In the genomic region with DNA sequence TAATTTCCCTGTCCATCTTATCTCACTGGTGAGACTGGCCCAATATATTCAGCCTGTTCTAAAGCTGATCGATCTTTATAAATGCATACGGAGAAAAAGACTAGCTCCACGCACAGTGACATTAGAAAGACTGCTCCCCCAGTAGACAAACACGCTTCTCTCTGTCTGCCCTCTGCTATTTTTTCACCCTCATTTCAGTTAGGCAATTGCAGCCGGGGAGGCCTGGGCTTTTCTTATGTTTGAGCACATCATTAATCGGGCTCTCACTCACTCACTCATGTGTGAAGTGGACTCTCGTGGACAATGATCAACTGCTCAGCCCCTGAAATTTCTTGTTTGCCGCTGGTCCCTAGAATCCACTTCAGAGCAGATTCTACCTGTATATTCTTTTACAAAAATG, we compare ENCODE assay signal across 33 cellular contexts.
DNase-seq lines count a peak whose midpoint lies in the region; ATAC-seq and TF ChIP-seq lines count a peak whose summit lies in the region.
"Had no signal": no experiment of that assay in that cellular context is flagged by ENCODE, and none has a peak within 500 bp of the region (broad histone marks: within the 10 kb centered on the region; RNA-seq: fewer than 3 reads in every experiment).

No MANE protein-coding gene starts in this region.

- no peaks in the 10 kb centered on the region for H3K4me1 ChIP-seq in SJCRH30
- H3K4me1 ChIP-seq: A549, adrenal gland, left ventricle myocardium inferior, parathyroid adenoma, Peyer's patch, right lobe of liver, SJSA1, vagina had no signal

- H3K27me3 Mint-ChIP-seq in Calu3 (ENCODE audit: unreplicated experiment) = no peaks in the 10 kb centered on the region
- H3K27me3 Mint-ChIP-seq: naive thymus-derived CD8-positive, alpha-beta T cell had no signal

- H3K4me3 ChIP-seq in SJCRH30 = no peak overlapping the region
- H3K4me3 ChIP-seq: A549, adrenal gland, left ventricle myocardium inferior, Peyer's patch, right lobe of liver, SJSA1, thoracic aorta, vagina had no signal

- no peaks in the 10 kb centered on the region for H3K36me3 Mint-ChIP-seq in Calu3 (ENCODE audit: insufficient read depth, unreplicated experiment)
- H3K36me3 Mint-ChIP-seq: CD8-positive, alpha-beta T cell had no signal

- H3K27ac ChIP-seq in SJCRH30 = no peak overlapping the region
- H3K27ac ChIP-seq: A549, adrenal gland, brain microvascular endothelial cell, left ventricle myocardium inferior, parathyroid adenoma, Peyer's patch, right lobe of liver, SJSA1, thoracic aorta, vagina had no signal

- H3K9me3 ChIP-seq in SJCRH30 (replicated peaks) = no peaks in the 10 kb centered on the region
- H3K9me3 ChIP-seq: A549, adrenal gland, left ventricle myocardium inferior, Peyer's patch, right lobe of liver, SJSA1, thoracic aorta, vagina had no signal

- H3K4me1 Mint-ChIP-seq in Calu3 (ENCODE audit: low read depth, unreplicated experiment) = no peaks in the 10 kb centered on the region
- H3K4me1 Mint-ChIP-seq: naive thymus-derived CD8-positive, alpha-beta T cell had no signal

- no peaks in the 10 kb centered on the region for H3K9me3 Mint-ChIP-seq in Calu3 (ENCODE audit: low read depth, unreplicated experiment)

- no peak for ATAC-seq in activated CD4-positive, CD25-positive, alpha-beta regulatory T cell treated with anti-CD3 and anti-CD28 coated beads, Interleukin-2, amount 50 U/mL, for 24 hours
- ATAC-seq: A549; CD8-positive, alpha-beta T cell; naive thymus-derived CD8-positive, alpha-beta T cell; right lobe of liver had no signal

- no peak for TF ChIP-seq CTCF in Calu3 (IDR thresholded peaks at IDR 0.05; ENCODE audit: unreplicated experiment)

- CTCF ChIA-PET in Calu3 (lab: Charles Lee) = interaction anchor here (0.6 kb wide), 2 partner anchors 296 to 369 kb away, joined by 4 to 6 read pairs; no protein-coding TSS in a partner anchor

- intact Hi-C loops in Calu3 (cut with micrococcal nuclease; ENCODE audit: unreplicated experiment) = no loop called here

- H3K27me3 ChIP-seq in SJCRH30 = no peaks in the 10 kb centered on the region
- H3K27me3 ChIP-seq: adrenal gland, brain microvascular endothelial cell, Peyer's patch, right lobe of liver, SJSA1, vagina had no signal

- no peaks in the 10 kb centered on the region for H3K36me3 ChIP-seq in SJCRH30
- H3K36me3 ChIP-seq: adrenal gland, brain microvascular endothelial cell, left ventricle myocardium inferior, Peyer's patch, right lobe of liver, SJSA1, thoracic aorta, vagina had no signal

- no TSS peak for BruUV-seq in Calu3 (replicated peaks; lab: Mats Ljungman, UMichigan)

- no peak overlapping the region for H3K27ac Mint-ChIP-seq in Calu3 (ENCODE audit: unreplicated experiment)
- H3K27ac Mint-ChIP-seq: CD8-positive, alpha-beta T cell; naive thymus-derived CD8-positive, alpha-beta T cell had no signal

- peak; percentile 74 for DNase-seq in DMS53 (lab: John Stamatoyannopoulos, UW)
- DNase-seq in NCI-H1436 (lab: John Stamatoyannopoulos, UW) = peak; percentile 33
- peak; percentile 56 for DNase-seq in NCI-H510A (lab: John Stamatoyannopoulos, UW)
- peak; percentile 79 for DNase-seq in left kidney (ENCODE audit: low read depth, low spot score)
- no peak for DNase-seq in activated gamma-delta T cell (lab: John Stamatoyannopoulos, UW)
- no peak for DNase-seq in Calu3
- DNase-seq in SJCRH30 = no peak
- DNase-seq: activated CD4-positive, alpha-beta T cell treated with anti-CD3 and anti-CD28 coated beads for 1 hour; activated T-cell treated with anti-CD3 and anti-CD28 coated beads, Interleukin-2, amount 50 U/mL, for 1 hour; adrenal gland; brain microvascular endothelial cell; CD8-positive, alpha-beta T cell; effector CD8-positive, alpha-beta T cell; erythroblast; foreskin fibroblast; GOT3; IMR-90; left ventricle myocardium inferior; midbrain; naive thymus-derived CD8-positive, alpha-beta T cell; NCI-H1048; NCI-H446; Peyer's patch; right lobe of liver; stimulated activated CD4-positive, alpha-beta T cell treated with anti-CD3 and anti-CD28 coated beads, Interleukin-12 subunit alpha, Interleukin-12 subunit beta, amount 100 ng/mL, for 4 hours; stimulated activated naive CD4-positive, alpha-beta T cell treated with Interleukin-2 at 50 U/mL for 16 hours; T-helper 1 cell had no signal

- no peak overlapping the region for H3K4me3 Mint-ChIP-seq in Calu3 (ENCODE audit: low read depth, unreplicated experiment)
- H3K4me3 Mint-ChIP-seq: CD8-positive, alpha-beta T cell; naive thymus-derived CD8-positive, alpha-beta T cell had no signal

Comparison
In these comparisons a context has a peak if more than half of its experiments do, and no peak if none do; other contexts are left out.
1. DNase-seq: peak in DMS53 (single experiment), NCI-H1436 (single experiment), NCI-H510A (single experiment) and left kidney (single experiment); none in activated gamma-delta T cell (single experiment), Calu3 (single experiment) and SJCRH30 (0 of 2).